6 cellular contexts compared by ENCODE assay signal in genomic region chr10:102976328-102976727, GRCh38. TPM values are rescaled to one million over a fixed set of nuclear protein-coding genes. Genes with fewer than 3 reads are reported as not detected.
DNase-seq lines count a peak whose midpoint lies in the region; ATAC-seq, FAIRE-seq and TF ChIP-seq lines count a peak whose summit lies in the region.
"Not testable (repeated sequence)": the region's sequence is repeated elsewhere in the genome, so short reads cannot be mapped to it uniquely, and the experiment has no call there.

No MANE protein-coding gene starts in this region.

- not testable (repeated sequence) for H3K27me3 ChIP-seq in colonic mucosa; parathyroid adenoma (ENCODE audit: control insufficient read depth, insufficient read depth, low read length); small intestine (ENCODE audit: control insufficient read depth in 2 of 2, insufficient read depth in 2 of 2, low read length in 2 of 2); transverse colon

- peak overlapping the region; percentile 45 for H3K4me2 ChIP-seq in parathyroid adenoma (ENCODE audit: low read length)

- peak; percentile 61 for DNase-seq in colonic mucosa
- DNase-seq in left colon = peak; percentile 28 to 66
- DNase-seq in small intestine = peak; percentile 20
- DNase-seq in transverse colon = peak; percentile 62

- FAIRE-seq in small intestine (lab: Jason Lieb, UNC) = not testable (repeated sequence)

- H2AFZ ChIP-seq in parathyroid adenoma = not testable (repeated sequence)

- peak; percentile 92 for ATAC-seq in left colon

- TF ChIP-seq POLR2A in transverse colon (IDR thresholded peaks at IDR 0.05) = not testable (repeated sequence)

- POLR2A ChIA-PET in HEK293 (lab: Yijun Ruan, JAX) = interaction anchor here (0.6 kb wide), 1 partner anchor 10 kb away, joined by 4 read pairs; no protein-coding TSS in a partner anchor

- not testable (repeated sequence) for H3K9me3 ChIP-seq in HEK293 (ENCODE audit: control insufficient read depth, insufficient read depth, low read depth, low read length); colonic mucosa; parathyroid adenoma (ENCODE audit: control insufficient read depth, low read length); small intestine (ENCODE audit: control insufficient read depth, low read depth); transverse colon

- H3K4me1 ChIP-seq in HEK293 (ENCODE audit: control insufficient read depth, insufficient read depth, low read length); colonic mucosa; parathyroid adenoma; small intestine (ENCODE audit: control insufficient read depth in 2 of 2, insufficient read depth in 1 of 2, low read depth in 1 of 2, low read length in 1 of 2): not testable (repeated sequence)
- H3K4me1 ChIP-seq in transverse colon = peaks cover 3 to 50% (median 16%) of the 10 kb centered on the region in 4 donors

- not testable (repeated sequence) for H3K9ac ChIP-seq in colonic mucosa (ENCODE audit: low read depth in 2 of 2, low read length in 2 of 2); parathyroid adenoma

- CTCF ChIA-PET in HEK293 (lab: Yijun Ruan, JAX) = not testable (repeated sequence)

- not testable (repeated sequence) for TF ChIP-seq EP300 in transverse colon (IDR thresholded peaks at IDR 0.05; ENCODE audit: low read depth)

- not testable (repeated sequence) for H3K36me3 ChIP-seq in HEK293 (ENCODE audit: control insufficient read depth in 2 of 2, insufficient read depth in 1 of 2, low read length in 2 of 2); colonic mucosa; parathyroid adenoma (ENCODE audit: control insufficient read depth, insufficient read depth, low read length); small intestine (ENCODE audit: control insufficient read depth in 2 of 2, insufficient read depth in 2 of 2, low read length in 2 of 2); transverse colon

- H3K27ac ChIP-seq in HEK293 (ENCODE audit: extremely low read depth, low read depth, low read length); small intestine (ENCODE audit: low read depth in 1 of 2, low read length in 1 of 2): not testable (repeated sequence)
- H3K27ac ChIP-seq in colonic mucosa (peak overlapping the region; percentile 64), parathyroid adenoma (peak overlapping the region; percentile 39), transverse colon (peak overlapping the region; percentile 51 to 79 (median 71))

- peaks cover 27% of the 10 kb centered on the region for H3K79me2 ChIP-seq in parathyroid adenoma

- TF ChIP-seq CTCF in HEK293 (tag by site-specific recombination; IDR thresholded peaks at IDR 0.05); colonic mucosa (IDR thresholded peaks at IDR 0.05); parathyroid adenoma (IDR thresholded peaks at IDR 0.05); transverse colon (IDR thresholded peaks at IDR 0.05): not testable (repeated sequence)

- not testable (repeated sequence) for H3K4me3 ChIP-seq in HEK293 (ENCODE audit: low read depth, low read length); colonic mucosa; small intestine (ENCODE audit: low read depth in 1 of 2, low read length in 2 of 2); transverse colon
- H3K4me3 ChIP-seq in parathyroid adenoma (ENCODE audit: low read depth, low read length) = peak overlapping the region; percentile 28

- WGBS in small intestine, 3 donors = 44 to 67% (median 44%) methylated on average over 3 of the region's 3 CpGs
- WGBS in transverse colon (ENCODE audit: low coverage in 1 of 2), 2 donors = 52% methylated on average over 3 of the region's 3 CpGs; no CpG with 5 or more reads in 1 of the 2 donors

- in situ Hi-C loops in transverse colon (cut with MboI; ENCODE audit: low pct_ligation_motif_present in 1 of 4, low pct_unique_long_range_greater_than_20kb in 1 of 4, low sequenced_read_pairs in 3 of 4) = not testable (repeated sequence)

- intact Hi-C loops in colonic mucosa (cut with DNase I); left colon (cut with DNase I, micrococcal nuclease); transverse colon (cut with DNase I; ENCODE audit: low total_unique reads): not testable (repeated sequence)

TF ChIP-seq in HEK293, 187 proteins besides CTCF, POLR2A, EP300 and RAD21:
- TF ChIP-seq ZNF362 (tag by site-specific recombination; IDR thresholded peaks at IDR 0.05) = peak; percentile 86

RNA-seq across cellular contexts. Expression of gene CNNM2, which starts 58.2 kb away (rescaled TPM):
- total RNA-seq in colonic mucosa = 10 to 100 TPM; 25.2 to 29.3 TPM
- total RNA-seq in left colon = 10 to 100 TPM; 34.5 to 38.6 TPM
- 1 to 10 TPM in 2 of 3 donors, under 1 TPM in 1; 0.45 to 3.3 (median 1.1) TPM for polyA plus RNA-seq in small intestine
- total RNA-seq in transverse colon = 100 to 1,000 TPM in 2 of 4 donors, 10 to 100 TPM in 2; 48.0 to 144 (median 100) TPM
